34 cellular contexts compared by ENCODE assay signal in the genomic region with DNA sequence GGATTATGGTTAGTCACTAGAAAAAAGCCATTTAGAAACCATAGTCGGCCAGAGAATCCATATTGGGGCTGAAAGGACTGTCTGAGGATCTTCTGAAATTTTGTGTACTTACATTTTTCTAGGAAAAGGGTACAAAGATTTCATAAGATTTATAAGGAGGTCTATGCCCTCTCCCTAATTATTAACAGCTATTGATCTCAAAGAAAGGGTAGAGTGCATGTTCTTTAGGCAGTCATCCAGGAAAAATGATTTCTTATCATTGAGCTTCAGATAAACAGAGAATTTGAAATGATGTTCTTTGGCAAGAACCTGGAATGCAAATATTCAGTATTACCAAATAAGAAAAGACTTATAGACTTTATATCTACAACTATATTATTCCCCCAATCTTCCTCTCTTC.
"Had no signal": no experiment of that assay in that cellular context is flagged by ENCODE, and none has a peak within 500 bp of the region (broad histone marks: within the 10 kb centered on the region; RNA-seq: fewer than 3 reads in every experiment).

No MANE protein-coding gene starts in this region.

- H3K27ac ChIP-seq: KMS-11 had no signal

- H3K9me3 ChIP-seq: MG63 had no signal

- DNase-seq: Karpas-422, Kasumi-1, MG63, MM.1S, MV-4-11, NCI-H1048, NCI-H1092, NCI-H1092 treated with DMSO at 0.1 percent for 48 hours, NCI-H1105, NCI-H1105 treated with DMSO at 0.1 percent for 48 hours, NCI-H1417, NCI-H1417 treated with DMSO at 0.1 percent for 48 hours, NCI-H1436, NCI-H1436 treated with DMSO at 0.1 percent for 48 hours, NCI-H146, NCI-H1694, NCI-H1694 treated with DMSO at 0.1 percent for 48 hours, NCI-H187, NCI-H187 treated with DMSO at 0.1 percent for 48 hours, NCI-H1930, NCI-H2029, NCI-H2029 treated with DMSO at 0.1 percent for 48 hours, NCI-H2081, NCI-H2081 treated with DMSO at 0.1 percent for 48 hours, NCI-H2107, NCI-H2171, NCI-H2171 treated with DMSO at 0.1 percent for 48 hours, NCI-H2227 treated with DMSO at 0.1 percent for 48 hours, NCI-H226, NCI-H345, NCI-H446, NCI-H446 treated with DMSO at 0.1 percent for 48 hours, NCI-H510A had no signal

- H3K36me3 ChIP-seq: MG63 had no signal

- H3K27me3 ChIP-seq: MG63 had no signal

- H3K4me3 ChIP-seq: MG63 had no signal

- H3K9ac ChIP-seq: KMS-11 had no signal

- H3K4me2 ChIP-seq: KMS-11 had no signal
